Comparison of ENCODE assay signal across 12 cellular contexts in genomic region chr17:60586288-60586974, GRCh38. TPM values are rescaled to one million over a fixed set of nuclear protein-coding genes. Genes with fewer than 3 reads are reported as not detected.
DNase-seq lines count a peak whose midpoint lies in the region; ATAC-seq, FAIRE-seq and TF ChIP-seq lines count a peak whose summit lies in the region.
"Had no signal": no experiment of that assay in that cellular context is flagged by ENCODE, and none has a peak within 500 bp of the region (broad histone marks: within the 10 kb centered on the region; RNA-seq: fewer than 3 reads in every experiment).

No MANE protein-coding gene starts in this region.

- no TSS peak for BruUV-seq in K562 (replicated peaks; lab: Mats Ljungman, UMichigan)

- intact Hi-C loops in K562 (cut with micrococcal nuclease): no loop called here

- no peaks in the 10 kb centered on the region for H3K79me2 ChIP-seq in K562 (ENCODE audit: control insufficient read depth, insufficient read depth, low read length)

- no peak overlapping the region for H3K4ac ChIP-seq in mesenchymal stem cell (ENCODE audit: low read depth in 1 of 2, low read length in 2 of 2)

- no peaks in the 10 kb centered on the region for H3K4me1 Mint-ChIP-seq in activated naive CD4-positive, alpha-beta T cell treated with anti-CD3 and anti-CD28 coated beads, Interleukin-2, amount 10 ng/mL, durations not matched to agents 7 days and 5 days

- H3K27me3 ChIP-seq in K562 (ENCODE audit: control insufficient read depth in 2 of 2, insufficient read depth in 2 of 2, low read length in 2 of 2) (no peaks in the 10 kb centered on the region), mesenchymal stem cell (ENCODE audit: control insufficient read depth in 1 of 2, insufficient read depth in 1 of 2, low read length in 2 of 2) (no peaks in the 10 kb centered on the region), MG63 (no peaks in the 10 kb centered on the region)

- H4K91ac ChIP-seq in mesenchymal stem cell (ENCODE audit: low read length): no peak overlapping the region

- CTCF ChIA-PET in K562 (lab: Yijun Ruan, JAX; ENCODE audit: low intra/inter-chr PET ratio): no interaction called here
- CTCF ChIA-PET in activated naive CD4-positive, alpha-beta T cell treated with anti-CD3 and anti-CD28 coated beads, Interleukin-2, amount 10 ng/mL, durations not matched to agents 7 days and 5 days (lab: Charles Lee): interaction anchor here (0.6 to 1.5 kb wide), 3 partner anchors 9 to 30 kb away, joined by 3 to 6 read pairs (median 3); no protein-coding TSS in a partner anchor

- POLR2A ChIA-PET in K562 (lab: Yijun Ruan, JAX): interaction anchor here (0.8 kb wide), 1 partner anchor 9 kb away, joined by 3 read pairs; no protein-coding TSS in a partner anchor

- no peak overlapping the region for H3K18ac ChIP-seq in mesenchymal stem cell (ENCODE audit: low read depth in 1 of 2, low read length in 2 of 2)

- H3K9me3 Mint-ChIP-seq in activated naive CD4-positive, alpha-beta T cell treated with anti-CD3 and anti-CD28 coated beads, Interleukin-2, amount 10 ng/mL, durations not matched to agents 7 days and 5 days: no peaks in the 10 kb centered on the region

- in situ Hi-C loops in K562 (cut with MboI): no loop called here

- H3K9ac ChIP-seq in K562 (ENCODE audit: insufficient read depth in 1 of 2, low read depth in 2 of 2, low read length in 2 of 2): no peak overlapping the region
- H3K9ac ChIP-seq in mesenchymal stem cell (ENCODE audit: low read length): no peak overlapping the region

- H3K4me1 ChIP-seq in K562 (replicated peaks in 1 of 2; ENCODE audit: control insufficient read depth in 2 of 2, insufficient read depth in 2 of 2, low read length in 2 of 2) (no peaks in the 10 kb centered on the region), mesenchymal stem cell (ENCODE audit: control insufficient read depth, insufficient read depth, low read depth, low read length) (no peaks in the 10 kb centered on the region)

- no peak overlapping the region for H3K27ac ChIP-seq in K562 (ENCODE audit: extremely low read depth, low read depth, low read length)
- H3K27ac ChIP-seq in mesenchymal stem cell (ENCODE audit: low read length, poor library complexity, severe bottlenecking): no peak overlapping the region
- H3K27ac ChIP-seq: epithelial cell of prostate had no signal

- H3K36me3 Mint-ChIP-seq in activated naive CD4-positive, alpha-beta T cell treated with anti-CD3 and anti-CD28 coated beads, Interleukin-2, amount 10 ng/mL, durations not matched to agents 7 days and 5 days: no peaks in the 10 kb centered on the region

- TF ChIP-seq CTCF in K562 (IDR thresholded peaks at IDR 0.05 in 2 of 3, conservative IDR thresholded peaks at IDR 0.05 in 1 of 3; ENCODE audit: insufficient read depth in 2 of 3, low read depth in 1 of 3, low read length in 3 of 3): peak; percentile 47 to 59 (median 49); a peak in 4 of 6 replicates

- no peak overlapping the region for H2BK15ac ChIP-seq in mesenchymal stem cell (ENCODE audit: low read depth, poor library complexity, severe bottlenecking)

- TF ChIP-seq POLR2A in K562 (conservative IDR thresholded peaks at IDR 0.05): no peak

- TF ChIP-seq RAD21 in Ishikawa (IDR thresholded peaks at IDR 0.05; ENCODE audit: low read depth): peak; percentile 47
- TF ChIP-seq RAD21 in K562 (CRISPR knock-in tag; conservative IDR thresholded peaks at IDR 0.05 in 1 of 2, IDR thresholded peaks at IDR 0.05 in 1 of 2): peak; percentile 24 to 63; a peak in 2 of 4 replicates

- H4K20me1 ChIP-seq in K562 (replicated peaks; ENCODE audit: control insufficient read depth, insufficient read depth, low read length): no peaks in the 10 kb centered on the region

- ATAC-seq in K562: peak; percentile 86
- ATAC-seq in GM21529 (IDR thresholded peaks at IDR 0.05; ENCODE audit: unreplicated experiment): no peak

- H3K9me3 ChIP-seq in K562 (replicated peaks; ENCODE audit: control insufficient read depth, insufficient read depth, low read depth, low read length) (no peaks in the 10 kb centered on the region), mesenchymal stem cell (ENCODE audit: control insufficient read depth, low read length) (no peaks in the 10 kb centered on the region), MG63 (no peaks in the 10 kb centered on the region)

- peak in 2 of 4 experiments; percentile 19 to 51 for DNase-seq in K562 (ENCODE audit: extremely low read depth in 1 of 4, low spot score in 3 of 4)
- DNase-seq in mesenchymal stem cell: peak; percentile 22
- no peak for DNase-seq in activated naive CD4-positive, alpha-beta T cell treated with anti-CD3 and anti-CD28 coated beads, Interleukin-2, amount 10 ng/mL, durations not matched to agents 7 days and 5 days
- no peak for DNase-seq in MG63
- no peak for DNase-seq in kidney glomerular epithelial cell (lab: John Stamatoyannopoulos, UW)
- DNase-seq: activated naive CD4-positive, alpha-beta T cell treated with anti-CD3 and anti-CD28 coated beads, Interleukin-2, amount 50 U/mL, for 16 hours; NCI-H1436; T1000 had no signal

- no peak overlapping the region for H2AFZ ChIP-seq in K562 (ENCODE audit: low read depth, low read length)
- H2AFZ ChIP-seq in mesenchymal stem cell (ENCODE audit: low read depth, low read length): no peak overlapping the region

- peaks cover 7% of the 10 kb centered on the region for H3K27me3 Mint-ChIP-seq in activated naive CD4-positive, alpha-beta T cell treated with anti-CD3 and anti-CD28 coated beads, Interleukin-2, amount 10 ng/mL, durations not matched to agents 7 days and 5 days

- no peak overlapping the region for H2BK12ac ChIP-seq in mesenchymal stem cell (ENCODE audit: low read length in 2 of 2)

- TF ChIP-seq EP300 in Ishikawa (IDR thresholded peaks at IDR 0.05; ENCODE audit: borderline replicate concordance) (no peak), K562 (IDR thresholded peaks at IDR 0.05; ENCODE audit: low read length) (no peak)

- H3K79me1 ChIP-seq in mesenchymal stem cell (replicated peaks; ENCODE audit: low read length, poor library complexity, severe bottlenecking): no peaks in the 10 kb centered on the region

- H3K23ac ChIP-seq in mesenchymal stem cell (ENCODE audit: low read length in 2 of 2): no peak overlapping the region

- H3K14ac ChIP-seq in mesenchymal stem cell (ENCODE audit: low read length in 2 of 2): no peak overlapping the region

- no peaks in the 10 kb centered on the region for H3K9me1 ChIP-seq in K562 (ENCODE audit: control insufficient read depth, insufficient read depth, low read length)

- H3K36me3 ChIP-seq in K562 (ENCODE audit: control insufficient read depth, insufficient read depth, low read length): no peaks in the 10 kb centered on the region
- no peaks in the 10 kb centered on the region for H3K36me3 ChIP-seq in mesenchymal stem cell (ENCODE audit: control insufficient read depth in 1 of 2, insufficient read depth in 2 of 2, low read depth in 1 of 2, low read length in 2 of 2)
- H3K36me3 ChIP-seq in MG63: no peaks in the 10 kb centered on the region

- H2AK5ac ChIP-seq in mesenchymal stem cell (ENCODE audit: low read length, severe bottlenecking): no peak overlapping the region

- WGBS in K562 (ENCODE audit: insufficient coverage, low coverage, missing lambda C conversion rate): 10% methylated on average over 3 of the region's 3 CpGs
- 67% methylated on average over 3 of the region's 3 CpGs for WGBS in mesenchymal stem cell

- no peak overlapping the region for H3K4me2 ChIP-seq in K562 (ENCODE audit: insufficient read depth, low read length)
- H3K4me2 ChIP-seq in mesenchymal stem cell (ENCODE audit: low read length, poor library complexity, severe bottlenecking): no peak overlapping the region

- no peak overlapping the region for H3K4me3 Mint-ChIP-seq in activated naive CD4-positive, alpha-beta T cell treated with anti-CD3 and anti-CD28 coated beads, Interleukin-2, amount 10 ng/mL, durations not matched to agents 7 days and 5 days

- no peak overlapping the region for H2BK120ac ChIP-seq in mesenchymal stem cell (ENCODE audit: low read depth, low read length)

- no peak overlapping the region for H2BK5ac ChIP-seq in mesenchymal stem cell (ENCODE audit: low read depth, low read length, poor library complexity, severe bottlenecking)

- H3K4me3 ChIP-seq in K562 (no peak overlapping the region), mesenchymal stem cell (ENCODE audit: insufficient read depth in 1 of 2, low read depth in 1 of 2, low read length in 2 of 2) (no peak overlapping the region), MG63 (no peak overlapping the region)

- no peak overlapping the region for H3K27ac Mint-ChIP-seq in activated naive CD4-positive, alpha-beta T cell treated with anti-CD3 and anti-CD28 coated beads, Interleukin-2, amount 10 ng/mL, durations not matched to agents 7 days and 5 days

- no peak overlapping the region for H4K8ac ChIP-seq in mesenchymal stem cell (ENCODE audit: low read length)

- FAIRE-seq in G401.6 (lab: Jason Lieb, UNC): peak; percentile 70
- peak; percentile 48 for FAIRE-seq in K562 (lab: Jason Lieb, UNC)

TF ChIP-seq in K562, 482 proteins besides CTCF, POLR2A, EP300 and RAD21 (continues in another document):
- TF ChIP-seq PHTF2 (CRISPR knock-in tag; IDR thresholded peaks at IDR 0.05) (no peak), EHMT2 (IDR thresholded peaks at IDR 0.05) (peak; percentile 63; the same call in 1 of the 2 replicates), ZNF766 (CRISPR knock-in tag; conservative IDR thresholded peaks at IDR 0.05) (peak; percentile 100), SMC3 (conservative IDR thresholded peaks at IDR 0.05; ENCODE audit: insufficient read depth, low read depth, low read length) (0 out of 2 replicates have a peak, but pooled peaks have one; percentile 14)

RNA-seq across cellular contexts. Expression of gene PPM1D, which starts 13.6 kb away (rescaled TPM):
- total RNA-seq in K562 (2011; cell fraction: chromatin; rRNA removed; ENCODE audit: low replicate concordance): 6.7 and 7.6 TPM in 2 replicates
- 3.9 and 4.3 TPM in 2 replicates for total RNA-seq in K562 (2011; cell fraction: nucleolus; rRNA removed)
- 4.7 and 5.0 TPM in 2 replicates for total RNA-seq in K562 (2011; cell fraction: nucleoplasm; rRNA removed)
- total RNA-seq in K562 (2014; rRNA removed) (7.4 and 9.0 TPM in 2 replicates), K562 (2014; rRNA removed; fragmentation: Illumina TruSeq; extraction: Trizol) (12.6 and 14.6 TPM in 2 replicates), K562 (2015; rRNA removed; fragmentation: Illumina TruSeq; extraction: Trizol) (11.9 and 13.0 TPM in 2 replicates), K562 (2021) (17.6 and 19.0 TPM in 2 replicates)
- polyA plus RNA-seq in K562 (2011; rRNA removed) (5.7 and 7.0 TPM in 2 replicates), K562 (2014; fragmentation: Illumina TruSeq; extraction: Trizol) (10.6 and 14.0 TPM in 2 replicates), K562 (2014; fragmentation: Nextera tagmentation; extraction: Ambion mirVana) (1 to 10 TPM; 2.1 to 2.7 TPM), K562 (2014; rRNA removed) (6.2 and 7.8 TPM in 2 replicates)
- 4.3 and 5.6 TPM in 2 replicates for polyA plus RNA-seq in K562 (2011; cell fraction: cytosol; rRNA removed)
- 3.7 and 3.9 TPM in 2 replicates for polyA plus RNA-seq in K562 (2011; cell fraction: nucleus; rRNA removed)
- polyA plus RNA-seq in K562 (2012): 6.6 and 7.9 TPM in 2 replicates
- 14.7 and 16.9 TPM in 2 replicates for polyA minus RNA-seq in K562 (2011; rRNA and poly(A)+ RNA removed)
- 4.9 and 5.4 TPM in 2 replicates for polyA minus RNA-seq in K562 (2011; cell fraction: cytosol; rRNA and poly(A)+ RNA removed)
- polyA minus RNA-seq in K562 (2011; cell fraction: nucleus; rRNA and poly(A)+ RNA removed): 3.5 and 5.7 TPM in 2 replicates
- polyA plus RNA-seq in mesenchymal stem cell (2013, experiment 1 of 2): 10.7 TPM
- 10.7 TPM for polyA plus RNA-seq in mesenchymal stem cell (2013, experiment 2 of 2)
- total RNA-seq in MG63 (2014; rRNA removed; shearing (Covaris generic); ENCODE audit: low replicate concordance): 12.4 and 26.6 TPM in 2 replicates
